1 cellular context compared by ENCODE assay signal in genomic region chr19:37992761-37993160, GRCh38.
TF ChIP-seq lines count a peak whose summit lies in the region.

No MANE protein-coding gene starts in this region.

TF ChIP-seq in H1, 55 proteins besides CTCF, POLR2A, EP300 and RAD21:
- no peak for TF ChIP-seq PHF8 (conservative IDR thresholded peaks at IDR 0.05; ENCODE audit: low read depth, low read length)
- TF ChIP-seq BRCA1 (IDR thresholded peaks at IDR 0.05; ENCODE audit: low read depth, low read length) = no peak
- no peak for TF ChIP-seq SAP30 (IDR thresholded peaks at IDR 0.05; ENCODE audit: insufficient read depth, insufficient replicate concordance, low read length)
- TF ChIP-seq GTF2F1 (IDR thresholded peaks at IDR 0.05; ENCODE audit: borderline replicate concordance, low read depth, low read length) = no peak
- TF ChIP-seq BACH1 (IDR thresholded peaks at IDR 0.05; ENCODE audit: low read length) = no peak
- TF ChIP-seq SIRT6 (IDR thresholded peaks at IDR 0.05; ENCODE audit: low read length) = no peak
- TF ChIP-seq HDAC2 (IDR thresholded peaks at IDR 0.05; ENCODE audit: borderline replicate concordance in 1 of 2, low read depth in 2 of 2, low read length in 2 of 2) = no peak
- TF ChIP-seq YY1 (IDR thresholded peaks at IDR 0.05; ENCODE audit: low read depth, low read length) = no peak
- TF ChIP-seq RNF2 (IDR thresholded peaks at IDR 0.05; ENCODE audit: borderline replicate concordance, low read depth, low read length, missing control alignments, poor library complexity, severe bottlenecking) = no peak
- no peak for TF ChIP-seq MAFK (IDR thresholded peaks at IDR 0.05; ENCODE audit: low read depth, low read length)
- no peak for TF ChIP-seq SIX5 (IDR thresholded peaks at IDR 0.05; ENCODE audit: low read depth, low read length)
- TF ChIP-seq EZH2 (IDR thresholded peaks at IDR 0.05; ENCODE audit: low read depth, low read length, severe bottlenecking) = no peak
- TF ChIP-seq KDM1A (IDR thresholded peaks at IDR 0.05; ENCODE audit: borderline replicate concordance, low read length) = no peak
